21 cellular contexts compared by ENCODE assay signal in genomic region chr6:6900566-6901204, GRCh38.
DNase-seq lines count a peak whose midpoint lies in the region; ATAC-seq, FAIRE-seq and TF ChIP-seq lines count a peak whose summit lies in the region.
"Had no signal": no experiment of that assay in that cellular context is flagged by ENCODE, and none has a peak within 500 bp of the region (broad histone marks: within the 10 kb centered on the region; RNA-seq: fewer than 3 reads in every experiment).

No MANE protein-coding gene starts in this region.

- H3K36me3 Mint-ChIP-seq in CD14-positive monocyte = peaks cover 0 to 1% of the 10 kb centered on the region in 2 donors
- no peaks in the 10 kb centered on the region for H3K36me3 Mint-ChIP-seq in activated naive CD8-positive, alpha-beta T cell treated with anti-CD3 and anti-CD28 coated beads, Interleukin-2, amount 50 U/mL, for 24 hours (ENCODE audit: low read depth)

- CTCF ChIA-PET in K562 (lab: Yijun Ruan, JAX; ENCODE audit: low intra/inter-chr PET ratio) = no interaction called here

- peaks cover 0 to 4% (median 1%) of the 10 kb centered on the region in 7 donors for H3K9me3 Mint-ChIP-seq in CD14-positive monocyte
- no peaks in the 10 kb centered on the region for H3K9me3 Mint-ChIP-seq in activated naive CD8-positive, alpha-beta T cell treated with anti-CD3 and anti-CD28 coated beads, Interleukin-2, amount 50 U/mL, for 24 hours
- H3K9me3 Mint-ChIP-seq: activated CD4-positive, alpha-beta T cell treated with anti-CD3 and anti-CD28 coated beads, Interleukin-2, amount 10 ng/mL, durations not matched to agents 24 days and 14 days; activated T-helper 17 cell treated with anti-CD3 and anti-CD28 coated beads, Interleukin-2, amount 50 U/mL, for 72 hours had no signal

- POLR2A ChIA-PET in K562 (lab: Yijun Ruan, JAX) = interaction anchor here (0.8 to 2.1 kb wide), 4 partner anchors 11 to 295 kb away, joined by 3 to 7 read pairs (median 4); no protein-coding TSS in a partner anchor

- peaks cover 0 to 6% of the 10 kb centered on the region in 2 experiments; a peak in 3 of 5 replicates for H3K4me1 ChIP-seq in K562 (replicated peaks in 1 of 2; ENCODE audit: control insufficient read depth in 2 of 2, insufficient read depth in 2 of 2, low read length in 2 of 2)
- no peaks in the 10 kb centered on the region for H3K4me1 ChIP-seq in HAP-1
- H3K4me1 ChIP-seq: body of pancreas, uterus had no signal

- ATAC-seq in K562 = no peak
- ATAC-seq in activated naive CD8-positive, alpha-beta T cell treated with anti-CD3 and anti-CD28 coated beads, Interleukin-2, amount 50 U/mL, for 24 hours = no peak
- ATAC-seq: activated T-helper 17 cell treated with anti-CD3 and anti-CD28 coated beads, Interleukin-2, amount 50 U/mL, for 72 hours; Right ventricle myocardium inferior had no signal

- no peak for TF ChIP-seq POLR2A in K562 (conservative IDR thresholded peaks at IDR 0.05)

- no peak overlapping the region; a peak in 1 of 4 replicates for H3K9ac ChIP-seq in K562 (ENCODE audit: insufficient read depth in 1 of 2, low read depth in 2 of 2, low read length in 2 of 2)
- H3K9ac ChIP-seq: BLaER1 treated with 17β-estradiol and CSF1 and Interleukin-3, amounts not matched to agents 10 nM and 100 nM; GM23248 had no signal

- peak overlapping the region; percentile 1; the same call in 1 of the 2 replicates for H2AFZ ChIP-seq in K562 (ENCODE audit: low read depth, low read length)
- H2AFZ ChIP-seq: GM23248 had no signal

- H4K20me1 ChIP-seq in K562 (replicated peaks; ENCODE audit: control insufficient read depth, insufficient read depth, low read length) = no peaks in the 10 kb centered on the region
- H4K20me1 ChIP-seq: BLaER1 treated with 17β-estradiol and CSF1 and Interleukin-3, amounts not matched to agents 10 nM and 100 nM had no signal

- H3K27me3 ChIP-seq in K562 (ENCODE audit: control insufficient read depth in 2 of 2, insufficient read depth in 2 of 2, low read length in 2 of 2) = no peaks in the 10 kb centered on the region
- H3K27me3 ChIP-seq in HAP-1 (ENCODE audit: low read depth) = peaks cover 3% of the 10 kb centered on the region; the same call in 1 of the 2 replicates
- H3K27me3 ChIP-seq: BLaER1 treated with 17β-estradiol and CSF1 and Interleukin-3, amounts not matched to agents 10 nM and 100 nM; body of pancreas; uterus had no signal

- no peak overlapping the region for H3K4me3 ChIP-seq in K562
- H3K4me3 ChIP-seq in HAP-1 = no peak overlapping the region
- H3K4me3 ChIP-seq: BLaER1 treated with 17β-estradiol and CSF1 and Interleukin-3, amounts not matched to agents 10 nM and 100 nM; body of pancreas; GM23248; uterus had no signal

- H3K36me3 ChIP-seq in K562 (ENCODE audit: control insufficient read depth, insufficient read depth, low read length) (no peaks in the 10 kb centered on the region), HAP-1 (replicated peaks) (no peaks in the 10 kb centered on the region)
- H3K36me3 ChIP-seq: BLaER1 treated with 17β-estradiol and CSF1 and Interleukin-3, amounts not matched to agents 10 nM and 100 nM; uterus had no signal

- peaks cover 0 to 1% (median 0%) of the 10 kb centered on the region in 3 donors for H3K27me3 Mint-ChIP-seq in CD14-positive monocyte (ENCODE audit: low read depth in 3 of 3)
- H3K27me3 Mint-ChIP-seq in activated naive CD8-positive, alpha-beta T cell treated with anti-CD3 and anti-CD28 coated beads, Interleukin-2, amount 50 U/mL, for 24 hours = peaks cover 4% of the 10 kb centered on the region

- H3K9me1 ChIP-seq in K562 (ENCODE audit: control insufficient read depth, insufficient read depth, low read length) = no peaks in the 10 kb centered on the region

- no peak for TF ChIP-seq EP300 in K562 (IDR thresholded peaks at IDR 0.05; ENCODE audit: low read length)

- DNase-seq in CD14-positive monocyte (ENCODE audit: low spot score) (no peak), NCI-H1105 (lab: John Stamatoyannopoulos, UW) (peak; percentile 58), K562 (ENCODE audit: extremely low read depth in 1 of 4, low spot score in 3 of 4) (no peak), mesenteric fat pad (ENCODE audit: low spot score) (peak; percentile 81), HAP-1 (ENCODE audit: low spot score in 2 of 2) (no peak), DMS53 treated with DMSO at 0.1 percent for 48 hours (lab: John Stamatoyannopoulos, UW; ENCODE audit: unreplicated experiment) (no peak)
- DNase-seq in activated naive CD8-positive, alpha-beta T cell treated with anti-CD3 and anti-CD28 coated beads, Interleukin-2, amount 50 U/mL, for 24 hours = no peak
- DNase-seq in stimulated activated naive CD4-positive, alpha-beta T cell (lab: John Stamatoyannopoulos, UW) = no peak
- DNase-seq: activated CD4-positive, alpha-beta T cell treated with anti-CD3 and anti-CD28 coated beads, Interleukin-2, amount 10 ng/mL, durations not matched to agents 24 days and 14 days; body of pancreas; DMS 273 treated with DMSO at 0.1 percent for 48 hours; GM23248; NCI-H1092 treated with DMSO at 0.1 percent for 48 hours; NCI-H524 treated with DMSO at 0.1 percent for 48 hours; uterus had no signal

- WGBS in K562 (ENCODE audit: insufficient coverage, low coverage, missing lambda C conversion rate) = 65% methylated on average over 15 of the region's 15 CpGs

- H3K4me1 Mint-ChIP-seq in CD14-positive monocyte = peaks cover 16% of the 10 kb centered on the region
- H3K4me1 Mint-ChIP-seq in activated naive CD8-positive, alpha-beta T cell treated with anti-CD3 and anti-CD28 coated beads, Interleukin-2, amount 50 U/mL, for 24 hours = no peaks in the 10 kb centered on the region
- H3K4me1 Mint-ChIP-seq: activated CD4-positive, alpha-beta T cell treated with anti-CD3 and anti-CD28 coated beads, Interleukin-2, amount 10 ng/mL, durations not matched to agents 24 days and 14 days; activated T-helper 17 cell treated with anti-CD3 and anti-CD28 coated beads, Interleukin-2, amount 50 U/mL, for 72 hours had no signal

- BruUV-seq in K562 (replicated peaks; lab: Mats Ljungman, UMichigan) = no TSS peak

- H3K4me3 Mint-ChIP-seq in CD14-positive monocyte = peak overlapping the region; percentile 58 to 91
- H3K4me3 Mint-ChIP-seq in activated naive CD8-positive, alpha-beta T cell treated with anti-CD3 and anti-CD28 coated beads, Interleukin-2, amount 50 U/mL, for 24 hours = no peak overlapping the region
- H3K4me3 Mint-ChIP-seq: activated CD4-positive, alpha-beta T cell treated with anti-CD3 and anti-CD28 coated beads, Interleukin-2, amount 10 ng/mL, durations not matched to agents 24 days and 14 days; activated T-helper 17 cell treated with anti-CD3 and anti-CD28 coated beads, Interleukin-2, amount 50 U/mL, for 72 hours; neural crest cell had no signal

- FAIRE-seq in K562 (lab: Jason Lieb, UNC) = no peak
- FAIRE-seq: G401.6, TTC549 had no signal

- H3K4me2 ChIP-seq in K562 (ENCODE audit: insufficient read depth, low read length) = no peak overlapping the region

- no peak for TF ChIP-seq RAD21 in K562 (CRISPR knock-in tag; conservative IDR thresholded peaks at IDR 0.05 in 1 of 2, IDR thresholded peaks at IDR 0.05 in 1 of 2)

- in situ Hi-C loops in K562 (cut with MboI) (no loop called here), HAP-1 (cut with MboI; ENCODE audit: low sequenced_read_pairs) (no loop called here)

- no peak for TF ChIP-seq CTCF in CD14-positive monocyte (IDR thresholded peaks at IDR 0.05)
- TF ChIP-seq CTCF in K562 (IDR thresholded peaks at IDR 0.05 in 2 of 3, conservative IDR thresholded peaks at IDR 0.05 in 1 of 3; ENCODE audit: insufficient read depth in 2 of 3, low read depth in 1 of 3, low read length in 3 of 3) = no peak

- intact Hi-C loops in CD14-positive monocyte (cut with micrococcal nuclease) = no loop called here
- intact Hi-C loops in K562 (cut with micrococcal nuclease) = no loop called here

- no peaks in the 10 kb centered on the region for H3K9me3 ChIP-seq in K562 (replicated peaks; ENCODE audit: control insufficient read depth, insufficient read depth, low read depth, low read length)
- H3K9me3 ChIP-seq in HAP-1 = no peaks in the 10 kb centered on the region
- H3K9me3 ChIP-seq: body of pancreas, uterus had no signal

- no peaks in the 10 kb centered on the region for H3K79me2 ChIP-seq in K562 (ENCODE audit: control insufficient read depth, insufficient read depth, low read length)

- no peak overlapping the region for H3K27ac ChIP-seq in K562 (ENCODE audit: extremely low read depth, low read depth, low read length)
- H3K27ac ChIP-seq: BLaER1 treated with 17β-estradiol and CSF1 and Interleukin-3, amounts not matched to agents 10 nM and 100 nM; body of pancreas; GM23248; uterus had no signal

- H3K27ac Mint-ChIP-seq in CD14-positive monocyte = peak overlapping the region in 6 of 7 donors; percentile 7 to 76 (median 54)
- no peak overlapping the region for H3K27ac Mint-ChIP-seq in activated naive CD8-positive, alpha-beta T cell treated with anti-CD3 and anti-CD28 coated beads, Interleukin-2, amount 50 U/mL, for 24 hours
- H3K27ac Mint-ChIP-seq: activated CD4-positive, alpha-beta T cell treated with anti-CD3 and anti-CD28 coated beads, Interleukin-2, amount 10 ng/mL, durations not matched to agents 24 days and 14 days; activated T-helper 17 cell treated with anti-CD3 and anti-CD28 coated beads, Interleukin-2, amount 50 U/mL, for 72 hours had no signal

Comparison
In these comparisons a context has a peak if more than half of its experiments do, and no peak if none do; other contexts are left out.
1. DNase-seq: peak in NCI-H1105 (single experiment) and mesenteric fat pad (single experiment); none in CD14-positive monocyte (single experiment), K562 (0 of 4), activated naive CD8-positive, alpha-beta T cell treated with anti-CD3 and anti-CD28 coated beads, Interleukin-2, amount 50 U/mL, for 24 hours (single experiment), stimulated activated naive CD4-positive, alpha-beta T cell (0 of 6), HAP-1 (0 of 2) and DMS53 treated with DMSO at 0.1 percent for 48 hours (single experiment).